Comparison of ENCODE assay signal across 3 cellular contexts in the genomic region with DNA sequence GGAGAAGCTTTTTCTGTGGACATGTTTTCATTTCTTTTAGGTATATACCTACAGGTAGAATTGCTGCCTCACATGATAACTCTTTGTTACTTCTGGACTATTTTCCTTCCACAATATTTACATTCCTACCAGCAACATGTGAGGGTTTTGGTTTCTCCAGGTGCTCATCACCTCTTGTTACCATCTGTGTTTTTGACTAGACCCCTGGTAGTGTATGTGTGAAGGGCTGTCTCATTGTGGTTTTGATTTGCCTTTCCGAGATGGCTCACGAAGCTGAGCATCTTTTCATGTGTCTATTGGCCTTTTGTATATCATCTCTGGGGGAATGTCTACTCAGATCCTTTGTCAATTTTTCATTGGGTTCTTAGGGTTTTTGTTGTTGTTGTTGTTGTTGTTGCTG.
"Had no signal": no experiment of that assay in that cellular context is flagged by ENCODE, and none has a peak within 500 bp of the region (broad histone marks: within the 10 kb centered on the region; RNA-seq: fewer than 3 reads in every experiment).

No MANE protein-coding gene starts in this region.

- DNase-seq: GDM1, GF-D8 had no signal

- ATAC-seq: GM12878 had no signal

- H3K4me3 ChIP-seq: GM12878 had no signal
